Comparison of ENCODE assay signal across 13 cellular contexts in the genomic region with DNA sequence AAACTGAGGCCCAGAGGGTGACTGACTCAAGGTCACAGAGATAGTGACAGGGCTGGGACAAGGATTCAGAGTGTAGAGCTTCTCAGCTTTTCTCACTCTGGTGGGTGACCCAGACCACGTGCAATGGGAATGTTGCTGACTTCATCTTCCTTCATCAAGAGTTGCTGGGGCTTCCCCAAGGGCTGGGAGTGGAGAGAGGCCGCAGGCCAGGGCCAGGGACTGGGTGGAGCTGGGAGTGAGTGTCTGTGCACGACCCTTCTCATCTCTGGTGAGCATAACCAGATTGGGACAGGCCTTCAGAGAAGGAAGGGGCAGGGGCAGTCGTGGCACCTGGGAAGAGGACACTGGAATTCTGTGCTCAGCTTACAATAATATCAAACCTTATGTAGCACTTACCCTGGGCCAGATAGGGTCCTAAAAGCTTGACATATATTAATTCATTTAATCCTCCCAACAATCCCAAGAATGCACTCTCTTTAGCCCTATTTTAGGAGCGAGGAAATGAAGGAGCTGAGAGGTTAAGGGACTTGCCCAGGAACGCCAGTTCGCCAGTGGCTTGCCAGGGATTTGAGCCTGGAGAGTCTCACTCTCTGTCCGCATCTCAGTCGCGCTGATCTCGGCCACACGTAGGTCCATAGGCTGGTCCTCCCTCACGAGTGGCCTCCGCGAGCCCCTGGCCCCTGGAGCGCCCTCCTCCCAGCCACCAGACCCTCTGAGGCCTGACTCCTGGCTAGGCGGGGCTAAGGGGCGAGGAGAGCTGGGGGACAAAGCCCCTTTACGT. TPM values are rescaled to one million over a fixed set of nuclear protein-coding genes. Genes with fewer than 3 reads are reported as not detected.
DNase-seq lines count a peak whose midpoint lies in the region; ATAC-seq and TF ChIP-seq lines count a peak whose summit lies in the region.
"Had no signal": no experiment of that assay in that cellular context is flagged by ENCODE, and none has a peak within 500 bp of the region (broad histone marks: within the 10 kb centered on the region; RNA-seq: fewer than 3 reads in every experiment).

No MANE protein-coding gene starts in this region.

- DNase-seq in left lobe of liver (ENCODE audit: low spot score): no peak
- DNase-seq in suprapubic skin (ENCODE audit: low spot score in 2 of 2): no peak
- no peak for DNase-seq in mucosa of gallbladder (ENCODE audit: low spot score)
- DNase-seq in SKM-1 treated with dmso at 0.1 percent for 144 hours (lab: John Stamatoyannopoulos, UW; ENCODE audit: unreplicated experiment): no peak
- DNase-seq in stimulated activated effector memory CD8-positive, alpha-beta T cell treated with anti-CD3 and anti-CD28 coated beads, Interleukin-12 subunit alpha, Interleukin-12 subunit beta, amount 100 ng/mL, for 72 hours (ENCODE audit: low spot score in 2 of 2): no peak
- DNase-seq: activated naive CD8-positive, alpha-beta T cell treated with anti-CD3 and anti-CD28 coated beads, Interleukin-2, amount 10 ng/mL, durations not matched to agents 7 days and 5 days; DMS153; dorsolateral prefrontal cortex; hypothalamus had no signal

- H3K9ac ChIP-seq in HUES6 (ENCODE audit: low read length): peak overlapping the region; percentile 71
- peak overlapping the region; percentile 0 to 47 for H3K9ac ChIP-seq in duodenal mucosa (ENCODE audit: low read depth in 1 of 2, low read length in 2 of 2)

- TF ChIP-seq EP300 in suprapubic skin (IDR thresholded peaks at IDR 0.05): no peak

- H3K27ac ChIP-seq in HUES6 (ENCODE audit: low read depth, low read length) (no peak overlapping the region; the same call in 1 of the 2 replicates), duodenal mucosa (ENCODE audit: low read depth, low read length) (no peak overlapping the region), suprapubic skin (no peak overlapping the region)
- H3K27ac ChIP-seq: dorsolateral prefrontal cortex, neutrophil had no signal

- H3K36me3 ChIP-seq in HUES6 (ENCODE audit: control insufficient read depth, insufficient read depth, low read length) (no peaks in the 10 kb centered on the region), duodenal mucosa (ENCODE audit: control insufficient read depth in 1 of 2, insufficient read depth in 2 of 2, low read length in 2 of 2) (no peaks in the 10 kb centered on the region), suprapubic skin (no peaks in the 10 kb centered on the region)
- H3K36me3 ChIP-seq: neutrophil had no signal

- no peak overlapping the region for H3K4me3 Mint-ChIP-seq in stimulated activated effector memory CD8-positive, alpha-beta T cell treated with anti-CD3 and anti-CD28 coated beads, Interleukin-12 subunit alpha, Interleukin-12 subunit beta, amount 100 ng/mL, for 72 hours
- H3K4me3 Mint-ChIP-seq: activated naive CD8-positive, alpha-beta T cell treated with anti-CD3 and anti-CD28 coated beads, Interleukin-2, amount 10 ng/mL, durations not matched to agents 7 days and 5 days had no signal

- H3K4me1 ChIP-seq in HUES6 (ENCODE audit: control insufficient read depth, insufficient read depth, low read length): peaks cover 10% of the 10 kb centered on the region
- H3K4me1 ChIP-seq in duodenal mucosa (ENCODE audit: control insufficient read depth in 1 of 2, insufficient read depth in 2 of 2, low read length in 2 of 2): peaks cover 8 to 13% of the 10 kb centered on the region in 2 donors
- peaks cover 7% of the 10 kb centered on the region for H3K4me1 ChIP-seq in suprapubic skin

- no peaks in the 10 kb centered on the region for H3K9me3 Mint-ChIP-seq in stimulated activated effector memory CD8-positive, alpha-beta T cell treated with anti-CD3 and anti-CD28 coated beads, Interleukin-12 subunit alpha, Interleukin-12 subunit beta, amount 100 ng/mL, for 72 hours
- H3K9me3 Mint-ChIP-seq: activated naive CD8-positive, alpha-beta T cell treated with anti-CD3 and anti-CD28 coated beads, Interleukin-2, amount 10 ng/mL, durations not matched to agents 7 days and 5 days had no signal

- WGBS in suprapubic skin: 53% methylated on average over 17 of the region's 19 CpGs

- H3K27me3 ChIP-seq in HUES6 (ENCODE audit: control insufficient read depth, insufficient read depth, low read length) (peaks cover 20% of the 10 kb centered on the region), duodenal mucosa (ENCODE audit: control insufficient read depth in 1 of 2, insufficient read depth in 2 of 2, low read length in 2 of 2) (no peaks in the 10 kb centered on the region), suprapubic skin (peaks cover 29% of the 10 kb centered on the region)

- no peak for TF ChIP-seq CTCF in suprapubic skin (IDR thresholded peaks at IDR 0.05)

- TF ChIP-seq POLR2A in suprapubic skin (IDR thresholded peaks at IDR 0.05): no peak

- H3K36me3 Mint-ChIP-seq in stimulated activated effector memory CD8-positive, alpha-beta T cell treated with anti-CD3 and anti-CD28 coated beads, Interleukin-12 subunit alpha, Interleukin-12 subunit beta, amount 100 ng/mL, for 72 hours: no peaks in the 10 kb centered on the region
- H3K36me3 Mint-ChIP-seq: activated naive CD8-positive, alpha-beta T cell treated with anti-CD3 and anti-CD28 coated beads, Interleukin-2, amount 10 ng/mL, durations not matched to agents 7 days and 5 days had no signal

- no peak overlapping the region for H3K27ac Mint-ChIP-seq in stimulated activated effector memory CD8-positive, alpha-beta T cell treated with anti-CD3 and anti-CD28 coated beads, Interleukin-12 subunit alpha, Interleukin-12 subunit beta, amount 100 ng/mL, for 72 hours
- H3K27ac Mint-ChIP-seq: activated naive CD8-positive, alpha-beta T cell treated with anti-CD3 and anti-CD28 coated beads, Interleukin-2, amount 10 ng/mL, durations not matched to agents 7 days and 5 days had no signal

- ATAC-seq in left lobe of liver (peak; percentile 44), HG03442 (IDR thresholded peaks at IDR 0.05; ENCODE audit: unreplicated experiment) (no peak)
- ATAC-seq in stimulated activated effector memory CD8-positive, alpha-beta T cell treated with anti-CD3 and anti-CD28 coated beads, Interleukin-12 subunit alpha, Interleukin-12 subunit beta, amount 100 ng/mL, for 72 hours: no peak

- H3K9me3 ChIP-seq in HUES6 (ENCODE audit: control insufficient read depth, insufficient read depth, low read depth, low read length): no peaks in the 10 kb centered on the region
- H3K9me3 ChIP-seq in duodenal mucosa (ENCODE audit: control insufficient read depth in 1 of 2, low read length in 2 of 2): no peaks in the 10 kb centered on the region
- H3K9me3 ChIP-seq in suprapubic skin: no peaks in the 10 kb centered on the region
- H3K9me3 ChIP-seq: neutrophil had no signal

- no peaks in the 10 kb centered on the region for H3K4me1 Mint-ChIP-seq in stimulated activated effector memory CD8-positive, alpha-beta T cell treated with anti-CD3 and anti-CD28 coated beads, Interleukin-12 subunit alpha, Interleukin-12 subunit beta, amount 100 ng/mL, for 72 hours
- H3K4me1 Mint-ChIP-seq: activated naive CD8-positive, alpha-beta T cell treated with anti-CD3 and anti-CD28 coated beads, Interleukin-2, amount 10 ng/mL, durations not matched to agents 7 days and 5 days had no signal

- H3K4me3 ChIP-seq in HUES6 (ENCODE audit: low read depth, low read length): peak overlapping the region; percentile 61
- H3K4me3 ChIP-seq in duodenal mucosa (ENCODE audit: low read depth in 1 of 2, low read length in 2 of 2): peak overlapping the region; percentile 47 to 61
- peak overlapping the region; percentile 15 for H3K4me3 ChIP-seq in suprapubic skin

RNA-seq across cellular contexts. Expression of a gene that starts 15.8 kb away (rescaled TPM):
- total RNA-seq in left lobe of liver (194 TPM), suprapubic skin (100 to 1,000 TPM in 1 of 4 donors, 10 to 100 TPM in 3; 53.3 to 118 (median 71.0) TPM), mucosa of gallbladder (564 TPM)

RNA-seq across cellular contexts. Expression of a gene that starts 41.5 kb away (rescaled TPM):
- total RNA-seq in left lobe of liver: 184 TPM
- 100 to 1,000 TPM; 404 to 559 (median 485) TPM for total RNA-seq in suprapubic skin
- total RNA-seq in mucosa of gallbladder: 546 TPM

RNA-seq across cellular contexts. Expression of a gene that starts 59.9 kb away (rescaled TPM):
- total RNA-seq in left lobe of liver: 235 TPM
- 10 to 100 TPM; 49.4 to 93.7 (median 65.9) TPM for total RNA-seq in suprapubic skin
- total RNA-seq in mucosa of gallbladder: 1,446 TPM
